ENCODE assay signal across 1 cellular context in the genomic region with DNA sequence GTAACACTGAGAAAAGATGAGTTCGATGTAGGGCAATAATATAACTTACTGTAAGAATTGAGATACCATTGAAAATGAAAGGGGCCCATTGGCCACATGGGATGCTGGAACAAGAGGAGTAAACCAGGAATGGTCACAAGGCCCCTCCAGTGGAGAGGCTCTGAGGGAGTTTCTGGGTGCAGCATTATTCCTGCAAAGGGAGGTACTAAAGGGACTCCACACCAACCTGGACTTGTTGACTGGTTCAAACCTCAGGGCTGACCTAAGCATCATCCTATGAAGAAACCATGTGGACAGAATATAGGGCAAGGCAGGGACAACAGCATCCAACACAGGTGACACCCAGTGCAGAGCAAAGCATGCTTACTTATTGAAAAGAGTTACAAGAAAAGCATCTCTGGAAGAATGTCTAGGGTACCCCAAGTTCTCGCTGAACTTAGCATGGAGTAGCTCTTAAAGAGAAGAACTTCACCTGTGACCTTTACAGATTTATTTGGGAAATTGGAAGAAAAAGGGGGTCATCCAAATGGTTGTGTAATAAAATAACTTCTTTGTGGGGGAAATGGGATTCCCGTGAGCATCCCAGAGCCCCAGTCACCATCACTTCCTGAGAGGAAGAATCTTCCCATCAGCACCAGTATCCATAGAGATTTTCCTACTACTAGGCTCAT.
TF ChIP-seq lines count a peak whose summit lies in the region.

No MANE protein-coding gene starts in this region.

TF ChIP-seq in endothelial cell of umbilical vein, 7 proteins besides CTCF, POLR2A, EP300 and RAD21:
- TF ChIP-seq POLR2AphosphoS5 (IDR thresholded peaks at IDR 0.05; ENCODE audit: insufficient read depth, low read depth, low read length) (peak; percentile 41), EZH2 (IDR thresholded peaks at IDR 0.05; ENCODE audit: borderline replicate concordance, low read depth, low read length, severe bottlenecking) (no peak), JUN (IDR thresholded peaks at IDR 0.05; ENCODE audit: borderline replicate concordance, insufficient read depth, insufficient read length, low read depth) (no peak)
